ENCODE assay signal across 25 cellular contexts in genomic region chr12:126685636-126686035, GRCh38.
"Had no signal": no experiment of that assay in that cellular context is flagged by ENCODE, and none has a peak within 500 bp of the region (broad histone marks: within the 10 kb centered on the region; RNA-seq: fewer than 3 reads in every experiment).

No MANE protein-coding gene starts in this region.

- H3K4me3 ChIP-seq: ascending aorta, cardiac muscle cell, SJSA1 had no signal

- ATAC-seq: activated CD8-positive, alpha-beta T cell treated with anti-CD3 and anti-CD28 coated beads for 36 hours; Panc1 had no signal

- DNase-seq: activated CD4-positive, alpha-beta T cell treated with anti-CD3 and anti-CD28 coated beads, Interleukin-2, amount 10 ng/mL, durations not matched to agents 24 days and 14 days; activated CD4-positive, alpha-beta T cell treated with anti-CD3 and anti-CD28 coated beads, Interleukin-2, amount 50 U/mL, for 4 hours; activated CD8-positive, alpha-beta T cell treated with anti-CD3 and anti-CD28 coated beads for 36 hours; activated gamma-delta T cell; activated naive CD4-positive, alpha-beta T cell treated with Interleukin-2 at 50 U/mL for 16 hours; activated naive CD8-positive, alpha-beta T cell treated with anti-CD3 and anti-CD28 coated beads, Interleukin-2, amount 10 ng/mL, durations not matched to agents 7 days and 5 days; activated T-cell treated with anti-CD3 and anti-CD28 coated beads, Interleukin-2, amount 50 U/mL, for 24 hours; amygdala; Kasumi-1; KG1; MM.1S; MV-4-11; NCI-H1105 treated with DMSO at 0.1 percent for 48 hours; NCI-H1436; NCI-H1694; NCI-H1930; NCI-H345; NCI-H524 treated with DMSO at 0.1 percent for 48 hours; RPMI8226; SHP77 treated with DMSO at 0.1 percent for 48 hours; SK-N-SH had no signal
